ENCODE assay signal across 23 cellular contexts in the genomic region with DNA sequence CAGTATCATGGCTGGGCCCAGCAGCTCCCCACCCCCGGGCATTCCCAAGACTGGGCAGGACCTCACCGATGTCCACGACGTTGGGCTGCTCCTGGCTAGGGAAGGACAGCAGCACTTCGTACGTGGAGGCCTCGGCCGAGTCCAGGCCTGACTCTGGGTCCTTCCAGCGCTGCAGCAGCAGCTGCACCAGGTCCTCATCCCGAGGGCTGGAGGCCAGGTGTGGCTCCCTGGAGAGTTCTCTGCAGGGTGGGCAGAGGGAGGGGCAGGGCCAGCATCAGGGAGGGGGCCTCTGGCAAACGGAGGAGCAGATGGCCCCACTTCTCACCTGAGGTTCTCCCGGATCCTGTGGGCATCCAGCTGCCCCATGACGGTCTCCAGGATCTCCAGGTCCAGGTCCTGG. TPM values are rescaled to one million over a fixed set of nuclear protein-coding genes. Genes with fewer than 3 reads are reported as not detected.
A peak's percentile ranks its signal among the peaks of the same experiment; 100 is the strongest.
DNase-seq lines count a peak whose midpoint lies in the region; ATAC-seq and TF ChIP-seq lines count a peak whose summit lies in the region.
"Had no signal": no experiment of that assay in that cellular context is flagged by ENCODE, and none has a peak within 500 bp of the region (broad histone marks: within the 10 kb centered on the region; RNA-seq: fewer than 3 reads in every experiment).

No MANE protein-coding gene starts in this region.

- TF ChIP-seq POLR2A in esophagus squamous epithelium (IDR thresholded peaks at IDR 0.05): no peak

- WGBS in esophagus squamous epithelium, 2 donors: 60 to 95% methylated on average over 1 to 4 of the region's 13 CpGs

- DNase-seq in COLO668 (lab: John Stamatoyannopoulos, UW; ENCODE audit: unreplicated experiment) (peak; percentile 76), D341Med (ENCODE audit: low spot score) (peak; percentile 26), NCI-H69 (lab: John Stamatoyannopoulos, UW) (peak; percentile 56), esophagus squamous epithelium (lab: John Stamatoyannopoulos, UW) (no peak), NCI-H226 (no peak)
- DNase-seq: Caco-2; CD4-positive, CD25-positive, alpha-beta regulatory T cell; DND-41; H9; HFFc6; MG63; NCI-H1436; NCI-H2029; NCI-H82; OCI-M1; Right ventricle myocardium superior had no signal

- intact Hi-C loops in esophagus squamous epithelium (cut with DNase I): no loop called here

- H3K9me3 ChIP-seq in esophagus squamous epithelium: no peaks in the 10 kb centered on the region
- H3K9me3 ChIP-seq: Caco-2, MG63 had no signal

- TF ChIP-seq CTCF in esophagus squamous epithelium (IDR thresholded peaks at IDR 0.05): no peak

- no peak overlapping the region for H3K4me3 ChIP-seq in esophagus squamous epithelium
- H3K4me3 ChIP-seq: GM12878, K562, MG63 had no signal

- peaks cover 0 to 10% (median 0%) of the 10 kb centered on the region in 4 donors for H3K27me3 ChIP-seq in esophagus squamous epithelium
- H3K27me3 ChIP-seq: MG63 had no signal

- no peaks in the 10 kb centered on the region for H3K4me1 ChIP-seq in esophagus squamous epithelium
- H3K4me1 ChIP-seq: Caco-2 had no signal

- H3K36me3 ChIP-seq in esophagus squamous epithelium: no peaks in the 10 kb centered on the region
- H3K36me3 ChIP-seq: MG63 had no signal

- no peak overlapping the region for H3K27ac ChIP-seq in esophagus squamous epithelium

- ATAC-seq in HG02642 (IDR thresholded peaks at IDR 0.05; ENCODE audit: poor library complexity, unreplicated experiment): no peak
- ATAC-seq: GM12878, K562 had no signal

RNA-seq across cellular contexts. Expression of a gene that starts 0.3 kb away (rescaled TPM):
- 10 to 100 TPM in 1 of 4 donors, 1 to 10 TPM in 2, under 1 TPM in 1; 0.34 to 19.6 (median 3.1) TPM for total RNA-seq in esophagus squamous epithelium
- total RNA-seq: A673, HFFc6, LHCN-M2, RPMI7951, SK-MEL-5 had no signal

RNA-seq across cellular contexts. Expression of a gene that starts 17.0 kb away (rescaled TPM):
- total RNA-seq in esophagus squamous epithelium: 10 to 100 TPM in 3 of 4 donors, 1 to 10 TPM in 1; 9.2 to 19.0 (median 15.1) TPM

RNA-seq across cellular contexts. Expression of a gene that starts 25.8 kb away (rescaled TPM):
- 10 to 100 TPM in 1 of 4 donors, 1 to 10 TPM in 3; 3.1 to 14.3 (median 9.0) TPM for total RNA-seq in esophagus squamous epithelium

RNA-seq across cellular contexts. Expression of a gene that starts 26.0 kb away (rescaled TPM):
- total RNA-seq in esophagus squamous epithelium: 10 to 100 TPM; 24.0 to 52.2 (median 32.2) TPM

RNA-seq across cellular contexts. Expression of a gene that starts 30.8 kb away (rescaled TPM):
- 10 to 100 TPM in 3 of 4 donors, 1 to 10 TPM in 1; 9.8 to 18.6 (median 13.9) TPM for total RNA-seq in esophagus squamous epithelium

Comparison
In these comparisons a context has a peak if more than half of its experiments do, and no peak if none do; other contexts are left out.
1. DNase-seq: peak in COLO668 (single experiment), D341Med (single experiment) and NCI-H69 (single experiment); none in esophagus squamous epithelium (single experiment) and NCI-H226 (single experiment).